In the genomic region with DNA sequence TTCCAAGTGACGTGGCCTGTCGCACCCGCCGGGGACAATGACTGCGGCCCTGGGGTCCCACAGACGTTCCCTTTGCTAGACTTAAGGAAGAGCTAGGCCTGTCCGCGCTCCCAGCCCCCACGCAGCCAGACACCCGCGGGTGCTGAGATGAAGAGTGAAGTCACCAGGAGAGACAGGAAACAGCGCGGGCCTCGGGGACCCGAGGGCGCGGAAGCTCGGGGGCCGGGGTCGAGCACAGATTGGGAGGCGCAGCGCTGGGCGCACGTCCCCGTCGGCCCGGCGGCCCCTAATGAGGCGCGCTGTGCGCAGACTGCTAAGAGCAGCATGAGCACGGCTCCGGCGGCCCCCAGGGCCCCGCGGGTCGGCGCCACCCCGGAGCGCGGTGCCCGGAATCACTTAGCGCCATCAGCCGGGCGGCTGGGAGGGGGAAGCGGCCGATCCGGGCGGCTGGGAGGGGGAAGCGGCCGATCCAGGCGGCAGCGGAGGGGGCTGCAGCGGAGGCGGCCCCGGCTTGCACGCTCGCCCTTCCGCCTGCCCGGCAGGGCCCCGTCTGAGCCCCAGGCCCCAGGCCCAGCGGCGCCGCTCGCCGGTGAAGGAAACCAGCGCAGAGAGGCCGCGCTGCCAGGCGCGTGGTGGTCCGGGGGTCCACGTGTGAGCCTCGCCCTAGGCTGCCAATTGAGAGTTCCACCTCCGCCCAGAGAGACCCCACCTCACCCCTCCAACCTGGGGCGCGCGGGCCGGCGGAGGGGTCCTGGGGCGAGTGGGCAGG, we compare ENCODE assay signal across 8 cellular contexts. TPM values are rescaled to one million over a fixed set of nuclear protein-coding genes. Genes with fewer than 3 reads are reported as not detected.
DNase-seq lines count a peak whose midpoint lies in the region; ATAC-seq and TF ChIP-seq lines count a peak whose summit lies in the region.
"Had no signal": no experiment of that assay in that cellular context is flagged by ENCODE, and none has a peak within 500 bp of the region (broad histone marks: within the 10 kb centered on the region; RNA-seq: fewer than 3 reads in every experiment).

No MANE protein-coding gene starts in this region.

- no peaks in the 10 kb centered on the region for H3K36me3 ChIP-seq in skeletal muscle satellite cell (ENCODE audit: insufficient read depth, low read length)

- no peak overlapping the region for H3K4me3 ChIP-seq in NB4 (ENCODE audit: low read depth, low read length)
- H3K4me3 ChIP-seq in coronary artery: peak overlapping the region; percentile 54
- H3K4me3 ChIP-seq in skeletal muscle satellite cell (ENCODE audit: low read length): peak overlapping the region; percentile 61
- H3K4me3 ChIP-seq: K562 had no signal

- no peak overlapping the region for H3K27ac ChIP-seq in coronary artery

- no peak for TF ChIP-seq POLR2A in NB4 (IDR thresholded peaks at IDR 0.05; ENCODE audit: extremely low read depth, insufficient read length)

- no peaks in the 10 kb centered on the region for H3K9me3 ChIP-seq in skeletal muscle satellite cell (replicated peaks; ENCODE audit: low read length)

- no peak for TF ChIP-seq CTCF in NB4 (IDR thresholded peaks at IDR 0.05; ENCODE audit: low read depth, low read length)
- no peak for TF ChIP-seq CTCF in coronary artery (IDR thresholded peaks at IDR 0.05)

- no peak for ATAC-seq in GM18502 (IDR thresholded peaks at IDR 0.05; ENCODE audit: poor library complexity, unreplicated experiment)
- ATAC-seq in HG02642 (IDR thresholded peaks at IDR 0.05; ENCODE audit: poor library complexity, unreplicated experiment): no peak
- ATAC-seq: K562 had no signal

- H3K4me2 ChIP-seq in skeletal muscle satellite cell (ENCODE audit: low read length): peak overlapping the region; percentile 82

- peaks cover 40% of the 10 kb centered on the region for H3K27me3 ChIP-seq in skeletal muscle satellite cell (ENCODE audit: control insufficient read depth, insufficient read depth, low read length)

- H3K4me1 ChIP-seq in skeletal muscle satellite cell (ENCODE audit: control insufficient read depth, insufficient read depth, low read length): peaks cover 9% of the 10 kb centered on the region

- H3K9ac ChIP-seq in skeletal muscle satellite cell (ENCODE audit: low read depth, low read length): peak overlapping the region; percentile 41

- DNase-seq in NB4 (ENCODE audit: low read depth) (peak; percentile 82), coronary artery (ENCODE audit: low spot score) (no peak), NCI-H2029 (lab: John Stamatoyannopoulos, UW) (no peak)

RNA-seq across cellular contexts. Expression of a gene that starts 8.3 kb away (rescaled TPM):
- total RNA-seq in skeletal muscle satellite cell (2012; rRNA removed): not detected in 2 replicates
- total RNA-seq: K562, myocyte had no signal

RNA-seq across cellular contexts. Expression of a gene that starts 21.4 kb away (rescaled TPM):
- not detected in 2 replicates for total RNA-seq in skeletal muscle satellite cell (2012; rRNA removed)
- total RNA-seq: K562, myocyte had no signal

RNA-seq across cellular contexts. Expression of a gene that starts 46.9 kb away (rescaled TPM):
- total RNA-seq in skeletal muscle satellite cell (2012; rRNA removed): 31.9 and 47.7 TPM in 2 replicates

RNA-seq across cellular contexts. Expression of a gene that starts 49.4 kb away (rescaled TPM):
- 0.25 and 0.44 TPM in 2 replicates for total RNA-seq in skeletal muscle satellite cell (2012; rRNA removed)
- total RNA-seq: myocyte had no signal
